ENCODE assay signal across 10 cellular contexts in genomic region chr6:167676666-167677421, GRCh38.
A peak's percentile ranks its signal among the peaks of the same experiment; 100 is the strongest.
DNase-seq lines count a peak whose midpoint lies in the region; ATAC-seq and TF ChIP-seq lines count a peak whose summit lies in the region.
"Had no signal": no experiment of that assay in that cellular context is flagged by ENCODE, and none has a peak within 500 bp of the region (broad histone marks: within the 10 kb centered on the region; RNA-seq: fewer than 3 reads in every experiment).

No MANE protein-coding gene starts in this region.

- H3K36me3 Mint-ChIP-seq in CD8-positive, alpha-beta memory T cell = no peaks in the 10 kb centered on the region

- CTCF ChIA-PET in CD8-positive, alpha-beta memory T cell (lab: Charles Lee) = no interaction called here

- no peaks in the 10 kb centered on the region for H3K9me3 ChIP-seq in gastroesophageal sphincter
- H3K9me3 ChIP-seq in mesodermal cell (ENCODE audit: control insufficient read depth, low read length) = no peaks in the 10 kb centered on the region
- no peaks in the 10 kb centered on the region for H3K9me3 ChIP-seq in testis
- H3K9me3 ChIP-seq in BE2C = peaks cover 3% of the 10 kb centered on the region; the same call in 1 of the 2 replicates
- no peaks in the 10 kb centered on the region for H3K9me3 ChIP-seq in CD8-positive, alpha-beta memory T cell (ENCODE audit: low read length)
- H3K9me3 ChIP-seq: suprapubic skin had no signal

- peak; percentile 46 for DNase-seq in NCI-H2171 treated with DMSO at 0.1 percent for 48 hours (lab: John Stamatoyannopoulos, UW)
- DNase-seq in testis = peak; percentile 73
- DNase-seq in activated CD8-positive, alpha-beta memory T cell treated with anti-CD3 and anti-CD28 coated beads, Interleukin-2, amount 50 U/mL, for 4 hours = no peak
- no peak for DNase-seq in BE2C
- no peak for DNase-seq in stimulated activated CD4-positive, alpha-beta T cell treated with anti-CD3 and anti-CD28 coated beads, Interleukin-12 subunit alpha, Interleukin-12 subunit beta, amount 100 ng/mL, for 4 hours
- DNase-seq in CD8-positive, alpha-beta memory T cell = no peak

- ATAC-seq in gastroesophageal sphincter = peak; percentile 26
- ATAC-seq: activated naive CD4-positive, alpha-beta T cell treated with anti-CD3 and anti-CD28 coated beads, Interleukin-2, amount 50 U/mL, for 72 hours had no signal

- no peaks in the 10 kb centered on the region for H3K4me1 Mint-ChIP-seq in CD8-positive, alpha-beta memory T cell

- H3K4me1 ChIP-seq in gastroesophageal sphincter = peaks cover 0 to 36% (median 3%) of the 10 kb centered on the region in 3 donors
- H3K4me1 ChIP-seq in mesodermal cell (ENCODE audit: control insufficient read depth, insufficient read depth, low read length, poor library complexity, severe bottlenecking) = peaks cover 41% of the 10 kb centered on the region
- peaks cover 49% of the 10 kb centered on the region for H3K4me1 ChIP-seq in testis
- H3K4me1 ChIP-seq in BE2C = no peaks in the 10 kb centered on the region
- H3K4me1 ChIP-seq in CD8-positive, alpha-beta memory T cell (ENCODE audit: insufficient read depth, low read length) = no peaks in the 10 kb centered on the region

- TF ChIP-seq EP300 in gastroesophageal sphincter (IDR thresholded peaks at IDR 0.05) = no peak

- TF ChIP-seq POLR2A in gastroesophageal sphincter (IDR thresholded peaks at IDR 0.05) = no peak
- no peak for TF ChIP-seq POLR2A in testis (IDR thresholded peaks at IDR 0.05)

- H3K27me3 Mint-ChIP-seq in CD8-positive, alpha-beta memory T cell = peaks cover 34 to 65% of the 10 kb centered on the region in 2 donors

- 63 to 97% methylated on average over 3 to 5 of the region's 12 CpGs for WGBS in gastroesophageal sphincter (ENCODE audit: low coverage in 1 of 2), 2 donors
- 61 to 63% methylated on average over 8 to 12 of the region's 12 CpGs for WGBS in mesodermal cell (ENCODE audit: insufficient coverage in 2 of 2), 2 experiments
- 47 to 49% methylated on average over 12 of the region's 12 CpGs for WGBS in testis, 2 donors

- TF ChIP-seq CTCF in gastroesophageal sphincter (IDR thresholded peaks at IDR 0.05) (no peak), testis (IDR thresholded peaks at IDR 0.05) (no peak), BE2C (IDR thresholded peaks at IDR 0.05; ENCODE audit: low read depth, low read length) (no peak)

- intact Hi-C loops in testis (cut with DNase I; ENCODE audit: low total_unique reads) = no loop called here

- H3K36me3 ChIP-seq in gastroesophageal sphincter (no peaks in the 10 kb centered on the region), mesodermal cell (ENCODE audit: control insufficient read depth, insufficient read depth, low read length) (no peaks in the 10 kb centered on the region), testis (ENCODE audit: low read depth, missing control alignments) (no peaks in the 10 kb centered on the region), BE2C (no peaks in the 10 kb centered on the region)
- H3K36me3 ChIP-seq in CD8-positive, alpha-beta memory T cell (ENCODE audit: insufficient read depth, low read length) = no peaks in the 10 kb centered on the region
- H3K36me3 ChIP-seq: suprapubic skin had no signal

- H3K4me3 ChIP-seq in gastroesophageal sphincter (no peak overlapping the region), mesodermal cell (ENCODE audit: extremely low read depth, insufficient read depth, low read length, poor library complexity, severe bottlenecking) (no peak overlapping the region), testis (peak overlapping the region in 1 of 2 donors; percentile 77), BE2C (ENCODE audit: low read depth, low read length) (no peak overlapping the region)
- H3K4me3 ChIP-seq in CD8-positive, alpha-beta memory T cell (ENCODE audit: low read length) = no peak overlapping the region
- H3K4me3 ChIP-seq: suprapubic skin had no signal

- H3K27ac Mint-ChIP-seq in CD8-positive, alpha-beta memory T cell = no peak overlapping the region

- H3K27ac ChIP-seq in gastroesophageal sphincter (no peak overlapping the region), mesodermal cell (ENCODE audit: low read depth, low read length, severe bottlenecking) (peak overlapping the region; percentile 81), testis (peak overlapping the region; percentile 42 to 62)
- no peak overlapping the region for H3K27ac ChIP-seq in CD8-positive, alpha-beta memory T cell (ENCODE audit: low read depth, low read length)
- H3K27ac ChIP-seq: suprapubic skin had no signal

- POLR2A ChIA-PET in CD8-positive, alpha-beta memory T cell (lab: Charles Lee) = no interaction called here

- H3K27me3 ChIP-seq in gastroesophageal sphincter (peaks cover 38% of the 10 kb centered on the region), testis (no peaks in the 10 kb centered on the region), BE2C (peaks cover 40% of the 10 kb centered on the region)
- H3K27me3 ChIP-seq in CD8-positive, alpha-beta memory T cell (ENCODE audit: insufficient read depth, low read length, poor library complexity, severe bottlenecking) = peaks cover 15% of the 10 kb centered on the region

- peaks cover 0 to 2% (median under 1%) of the 10 kb centered on the region in 5 donors for H3K9me3 Mint-ChIP-seq in CD8-positive, alpha-beta memory T cell

- no peak overlapping the region for H3K4me3 Mint-ChIP-seq in CD8-positive, alpha-beta memory T cell

Comparison
In these comparisons a context has a peak if more than half of its experiments do, and no peak if none do; other contexts are left out.
1. DNase-seq: peak in NCI-H2171 treated with DMSO at 0.1 percent for 48 hours (single experiment) and testis (single experiment); none in activated CD8-positive, alpha-beta memory T cell treated with anti-CD3 and anti-CD28 coated beads, Interleukin-2, amount 50 U/mL, for 4 hours (single experiment), BE2C (single experiment), stimulated activated CD4-positive, alpha-beta T cell treated with anti-CD3 and anti-CD28 coated beads, Interleukin-12 subunit alpha, Interleukin-12 subunit beta, amount 100 ng/mL, for 4 hours (single experiment) and CD8-positive, alpha-beta memory T cell (0 of 5).
2. H3K27ac ChIP-seq: peak in mesodermal cell (single experiment) and testis (2 of 2); none in gastroesophageal sphincter (0 of 4) and CD8-positive, alpha-beta memory T cell (single experiment).